ENCODE assay signal across 11 cellular contexts in the genomic region with DNA sequence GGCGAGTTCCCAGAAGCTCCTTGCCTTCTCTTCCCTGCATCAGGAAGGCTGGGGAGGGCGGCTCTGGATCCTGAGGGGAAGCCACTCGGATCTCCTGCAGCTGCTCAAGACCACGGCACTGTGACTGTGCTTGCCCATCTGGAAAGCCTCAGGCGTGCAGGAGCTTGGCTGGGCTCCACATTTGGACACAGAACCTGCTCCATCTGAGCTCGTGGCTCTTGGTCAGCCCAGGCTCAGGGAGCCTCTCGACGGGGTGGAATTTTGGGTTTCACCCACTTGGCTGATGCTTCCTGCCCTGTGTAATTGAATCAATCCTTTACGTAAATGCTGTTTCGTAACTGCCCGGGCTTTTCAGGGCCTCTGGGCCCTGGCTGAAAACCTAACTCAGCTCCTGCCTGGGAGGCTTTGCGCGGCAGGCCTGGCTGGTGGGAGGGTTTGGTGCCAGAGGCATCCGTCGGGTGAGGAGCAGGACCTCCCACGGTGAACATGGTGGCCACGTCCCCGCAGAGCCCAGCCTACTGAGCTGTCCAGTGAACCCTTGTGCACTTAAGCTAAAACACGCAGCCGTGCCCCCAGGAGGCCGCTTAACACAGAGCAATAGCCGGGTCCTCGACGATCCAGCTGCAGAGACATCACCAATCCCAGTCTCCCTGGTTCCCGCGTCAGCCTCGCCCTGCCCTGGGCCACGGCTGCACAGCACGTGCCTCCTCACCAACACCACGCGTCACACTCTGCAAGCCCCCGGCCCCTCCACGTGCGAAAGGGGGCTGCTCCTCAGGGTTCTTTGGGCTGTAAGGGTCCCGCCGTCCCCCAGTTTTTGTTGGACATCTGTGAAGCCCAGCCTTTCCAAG.
DNase-seq lines count a peak whose midpoint lies in the region; ATAC-seq and TF ChIP-seq lines count a peak whose summit lies in the region.
"Had no signal": no experiment of that assay in that cellular context is flagged by ENCODE, and none has a peak within 500 bp of the region (broad histone marks: within the 10 kb centered on the region; RNA-seq: fewer than 3 reads in every experiment).

No MANE protein-coding gene starts in this region.

- no peaks in the 10 kb centered on the region; the same call in 1 of the 2 replicates for H3K4me1 ChIP-seq in IMR-90 (ENCODE audit: control insufficient read depth, insufficient read depth, low read length)
- H3K4me1 ChIP-seq in right lobe of liver: peaks cover 0 to 11% (median 5%) of the 10 kb centered on the region in 4 donors

- H3K4me3 ChIP-seq in IMR-90 (ENCODE audit: insufficient read depth, low read depth, low read length): no peak overlapping the region
- no peak overlapping the region for H3K4me3 ChIP-seq in cardiac fibroblast (replicated peaks in 1 of 2; ENCODE audit: low read depth in 2 of 2, low read length in 2 of 2)
- H3K4me3 ChIP-seq in right lobe of liver: no peak overlapping the region
- H3K4me3 ChIP-seq: GM23338 had no signal

- H3K4ac ChIP-seq in IMR-90 (ENCODE audit: low read depth, low read length): no peak overlapping the region

- POLR2A ChIA-PET in IMR-90 (lab: Charles Lee; ENCODE audit: unreplicated experiment) (no interaction called here), GM10248 (lab: Yijun Ruan, JAX) (no interaction called here)

- no peaks in the 10 kb centered on the region for H3K36me3 ChIP-seq in IMR-90 (ENCODE audit: control insufficient read depth, insufficient read depth, low read length)
- H3K36me3 ChIP-seq in right lobe of liver: no peaks in the 10 kb centered on the region

- in situ Hi-C loops in IMR-90 (cut with MboI; ENCODE audit: low sequenced_read_pairs): no loop called here

- H3K23ac ChIP-seq in IMR-90 (ENCODE audit: low read depth, low read length): no peak overlapping the region

- H3K18ac ChIP-seq in IMR-90 (ENCODE audit: low read depth, low read length): peak overlapping the region; percentile 26; the same call in 1 of the 2 replicates

- no peak overlapping the region for H2BK120ac ChIP-seq in IMR-90 (ENCODE audit: low read depth, low read length)

- 73% methylated on average over 14 of the region's 36 CpGs; no CpG with 5 or more reads in 1 of the 2 experiments for WGBS in IMR-90 (ENCODE audit: extremely low coverage in 2 of 2, insufficient read length in 1 of 2), 2 experiments
- 70% methylated on average over 14 of the region's 36 CpGs for whole genome bisulfite sequencing in right lobe of liver (ENCODE audit: insufficient coverage, low coverage, low lambda C conversion rate, missing lambda C conversion rate)

- H3K4me3 Mint-ChIP-seq in stimulated activated effector memory CD8-positive, alpha-beta T cell treated with anti-CD3 and anti-CD28 coated beads, Interleukin-12 subunit alpha, Interleukin-12 subunit beta, amount 100 ng/mL, for 72 hours: peak overlapping the region; percentile 67
- H3K4me3 Mint-ChIP-seq: GM23338 had no signal

- H4K91ac ChIP-seq in IMR-90 (ENCODE audit: insufficient read depth, low read depth, low read length): no peak overlapping the region; the same call in 1 of the 2 replicates

- H3K36me3 Mint-ChIP-seq in stimulated activated effector memory CD8-positive, alpha-beta T cell treated with anti-CD3 and anti-CD28 coated beads, Interleukin-12 subunit alpha, Interleukin-12 subunit beta, amount 100 ng/mL, for 72 hours: no peaks in the 10 kb centered on the region
- H3K36me3 Mint-ChIP-seq: activated naive CD4-positive, alpha-beta T cell treated with anti-CD3 and anti-CD28 coated beads, Interleukin-2, amount 50 U/mL, for 72 hours had no signal

- H3K14ac ChIP-seq in IMR-90 (replicated peaks; ENCODE audit: low read depth, low read length): no peak overlapping the region

- H3K9me3 Mint-ChIP-seq in stimulated activated effector memory CD8-positive, alpha-beta T cell treated with anti-CD3 and anti-CD28 coated beads, Interleukin-12 subunit alpha, Interleukin-12 subunit beta, amount 100 ng/mL, for 72 hours: no peaks in the 10 kb centered on the region

- no peak for TF ChIP-seq RAD21 in IMR-90 (IDR thresholded peaks at IDR 0.05; ENCODE audit: low read length)

- no peak overlapping the region for H3K56ac ChIP-seq in IMR-90 (ENCODE audit: extremely low read depth, insufficient read depth, low read length)

- TF ChIP-seq CTCF in IMR-90 (conservative IDR thresholded peaks at IDR 0.05; ENCODE audit: low read depth, low read length) (no peak), cardiac fibroblast (IDR thresholded peaks at IDR 0.05; ENCODE audit: low read depth, low read length) (no peak), right lobe of liver (IDR thresholded peaks at IDR 0.05) (no peak), GM10248 (IDR thresholded peaks at IDR 0.05; ENCODE audit: control extremely low read depth, extremely low read depth, low read depth, missing control alignments) (no peak)

- BruUV-seq in IMR-90 (replicated peaks; lab: Mats Ljungman, UMichigan): no TSS peak

- no peaks in the 10 kb centered on the region for H3K79me1 ChIP-seq in IMR-90 (ENCODE audit: low read depth in 1 of 2, low read length in 2 of 2)

- peak; percentile 29 for ATAC-seq in IMR-90 (ENCODE audit: low read depth)
- peak; percentile 85 to 94 (median 87) for ATAC-seq in right lobe of liver
- ATAC-seq in stimulated activated effector memory CD8-positive, alpha-beta T cell treated with anti-CD3 and anti-CD28 coated beads, Interleukin-12 subunit alpha, Interleukin-12 subunit beta, amount 100 ng/mL, for 72 hours: no peak
- ATAC-seq: GM23338 had no signal

- H4K20me1 ChIP-seq in IMR-90 (ENCODE audit: insufficient read depth, low read length): no peaks in the 10 kb centered on the region

- no peak overlapping the region for H2BK5ac ChIP-seq in IMR-90 (ENCODE audit: low read depth, low read length, poor library complexity, severe bottlenecking)

- CTCF ChIA-PET in IMR-90 (lab: Yijun Ruan, JAX): interaction anchor here (0.7 kb wide), 1 partner anchor 70 kb away, joined by 3 read pairs; no protein-coding TSS in a partner anchor
- CTCF ChIA-PET in GM10248 (lab: Yijun Ruan, JAX): no interaction called here

- DNase-seq in IMR-90: peak; percentile 50
- DNase-seq in cardiac fibroblast (ENCODE audit: low read depth in 2 of 2): peak; percentile 4 to 90
- peak; percentile 67 to 92 (median 85) for DNase-seq in right lobe of liver
- DNase-seq in stimulated activated effector memory CD8-positive, alpha-beta T cell treated with anti-CD3 and anti-CD28 coated beads, Interleukin-12 subunit alpha, Interleukin-12 subunit beta, amount 100 ng/mL, for 72 hours (ENCODE audit: low spot score in 2 of 2): no peak
- DNase-seq in DMS53 treated with DMSO at 0.1 percent for 48 hours (lab: John Stamatoyannopoulos, UW; ENCODE audit: unreplicated experiment): no peak
- no peak for DNase-seq in GM10248 (ENCODE audit: extremely low spot score)
- DNase-seq in retina: no peak
- no peak for DNase-seq in activated gamma-delta T cell (lab: John Stamatoyannopoulos, UW)
- DNase-seq: Karpas-422 had no signal

- H3K9me3 ChIP-seq in IMR-90 (ENCODE audit: control insufficient read depth, insufficient read depth, low read length): peaks cover 48% of the 10 kb centered on the region
- no peaks in the 10 kb centered on the region for H3K9me3 ChIP-seq in right lobe of liver

- H2BK15ac ChIP-seq in IMR-90 (ENCODE audit: low read depth, low read length): no peak overlapping the region

- H3K27me3 ChIP-seq in IMR-90 (ENCODE audit: control insufficient read depth, insufficient read depth, low read length): no peaks in the 10 kb centered on the region
- no peaks in the 10 kb centered on the region for H3K27me3 ChIP-seq in right lobe of liver

- peak overlapping the region; percentile 19 for H2AFZ ChIP-seq in IMR-90 (replicated peaks; ENCODE audit: low read length, poor library complexity)
- H2AFZ ChIP-seq: GM23338 had no signal

- H2AK5ac ChIP-seq in IMR-90 (ENCODE audit: low read depth, low read length): no peak overlapping the region

- H3K27ac ChIP-seq in IMR-90 (ENCODE audit: insufficient read depth, low read length) (peak overlapping the region; percentile 73; the same call in 1 of the 2 replicates), right lobe of liver (peak overlapping the region in 2 of 3 donors; percentile 18 to 38)

- intact Hi-C loops in IMR-90 (cut with micrococcal nuclease): no loop called here
- intact Hi-C loops in right lobe of liver (cut with DNase I): no loop called here

- no peaks in the 10 kb centered on the region for H3K9me1 ChIP-seq in IMR-90 (ENCODE audit: insufficient read depth, low read length)

- no peak overlapping the region for H4K8ac ChIP-seq in IMR-90 (ENCODE audit: low read depth in 2 of 2, low read length in 2 of 2)

- H3K9ac ChIP-seq in IMR-90 (ENCODE audit: low read depth, low read length): no peak overlapping the region

- no peak overlapping the region for H2BK20ac ChIP-seq in IMR-90 (ENCODE audit: low read depth, low read length)

- no peak overlapping the region for H2AK9ac ChIP-seq in IMR-90 (replicated peaks; ENCODE audit: low read depth, low read length, poor library complexity)

- dilution Hi-C loops in IMR-90 (cut with HindIII; ENCODE audit: low sequenced_read_pairs, unreplicated experiment): no loop called here

- H4K5ac ChIP-seq in IMR-90 (ENCODE audit: low read depth, low read length): no peak overlapping the region

- H3K4me1 Mint-ChIP-seq in stimulated activated effector memory CD8-positive, alpha-beta T cell treated with anti-CD3 and anti-CD28 coated beads, Interleukin-12 subunit alpha, Interleukin-12 subunit beta, amount 100 ng/mL, for 72 hours: peaks cover 21% of the 10 kb centered on the region

- no peak for TF ChIP-seq POLR2A in IMR-90 (IDR thresholded peaks at IDR 0.05; ENCODE audit: low read depth, low read length)
- TF ChIP-seq POLR2A in right lobe of liver (IDR thresholded peaks at IDR 0.05): no peak

- H3K27ac Mint-ChIP-seq in stimulated activated effector memory CD8-positive, alpha-beta T cell treated with anti-CD3 and anti-CD28 coated beads, Interleukin-12 subunit alpha, Interleukin-12 subunit beta, amount 100 ng/mL, for 72 hours: peak overlapping the region; percentile 90
- H3K27ac Mint-ChIP-seq: GM23338 had no signal

- no peak overlapping the region for H3K4me2 ChIP-seq in IMR-90 (ENCODE audit: low read depth, low read length)
- H3K4me2 ChIP-seq: GM23338 had no signal

TF ChIP-seq in IMR-90, 13 proteins besides CTCF, POLR2A, EP300 and RAD21:
- TF ChIP-seq CHD1 (IDR thresholded peaks at IDR 0.05; ENCODE audit: low read depth, low read length): no peak
TF ChIP-seq in IMR-90: peak in this region for 0.

Comparison
In these comparisons a context has a peak if more than half of its experiments do, and no peak if none do; other contexts are left out.
1. DNase-seq: peak in IMR-90 (single experiment), cardiac fibroblast (2 of 2) and right lobe of liver (3 of 3); none in stimulated activated effector memory CD8-positive, alpha-beta T cell treated with anti-CD3 and anti-CD28 coated beads, Interleukin-12 subunit alpha, Interleukin-12 subunit beta, amount 100 ng/mL, for 72 hours (0 of 2), DMS53 treated with DMSO at 0.1 percent for 48 hours (single experiment), GM10248 (single experiment), retina (single experiment) and activated gamma-delta T cell (single experiment).